Comparison of ENCODE assay signal across 1 cellular context in genomic region chr4:7423801-7424552, GRCh38.
TF ChIP-seq lines count a peak whose summit lies in the region.

No MANE protein-coding gene starts in this region.

TF ChIP-seq in SK-N-SH, 30 proteins besides CTCF, POLR2A, EP300 and RAD21 (continued from another document):
- TF ChIP-seq SIN3A (IDR thresholded peaks at IDR 0.05; ENCODE audit: borderline replicate concordance, low read depth, low read length), result no peak
- TF ChIP-seq FOXM1 (IDR thresholded peaks at IDR 0.05; ENCODE audit: low read depth), result no peak
- no peak for TF ChIP-seq FOSL2 (IDR thresholded peaks at IDR 0.05; ENCODE audit: borderline replicate concordance, low read depth)
- TF ChIP-seq NFIC (IDR thresholded peaks at IDR 0.05; ENCODE audit: borderline replicate concordance), result no peak
